ENCODE assay signal across 8 cellular contexts in the genomic region with DNA sequence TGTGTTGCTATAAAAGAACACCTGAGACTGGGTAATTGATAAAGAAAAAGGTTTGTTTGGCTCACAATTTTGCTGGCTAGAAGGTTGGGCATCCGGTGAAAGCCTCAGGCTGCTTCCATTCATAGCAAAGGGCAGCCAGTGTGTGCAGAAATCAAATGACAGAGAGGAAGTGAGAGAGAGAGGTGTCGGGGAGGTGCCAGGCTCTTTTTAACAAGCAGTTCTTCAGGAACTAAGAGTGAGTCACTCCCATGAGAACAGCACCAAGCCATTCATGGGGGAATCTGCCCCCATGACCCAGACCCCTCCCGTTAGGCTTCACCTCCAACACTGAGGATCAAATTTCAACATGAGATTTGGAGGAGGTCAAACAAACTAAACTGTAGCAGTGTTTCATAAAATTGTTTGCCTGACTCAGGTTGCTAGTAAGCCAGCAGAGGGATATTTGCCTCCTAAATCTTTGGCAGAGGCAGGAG. TPM values are rescaled to one million over a fixed set of nuclear protein-coding genes. Genes with fewer than 3 reads are reported as not detected.
A peak's percentile ranks its signal among the peaks of the same experiment; 100 is the strongest.
DNase-seq lines count a peak whose midpoint lies in the region; ATAC-seq and TF ChIP-seq lines count a peak whose summit lies in the region.

No MANE protein-coding gene starts in this region.

- no peaks in the 10 kb centered on the region for H3K9me2 ChIP-seq in OCI-LY7 (ENCODE audit: insufficient read depth, low read length)

- no peak overlapping the region; the same call in 1 of the 2 replicates for H2AFZ ChIP-seq in OCI-LY7 (ENCODE audit: low read length)

- H4K20me1 ChIP-seq in OCI-LY7 (ENCODE audit: insufficient read depth, low read length) = no peaks in the 10 kb centered on the region

- peak; percentile 70 for DNase-seq in CD14-positive monocyte (ENCODE audit: low spot score)
- peak; percentile 77 for DNase-seq in OCI-LY7 (ENCODE audit: low spot score)
- DNase-seq in central memory CD8-positive, alpha-beta T cell (ENCODE audit: low spot score in 2 of 2) = no peak
- DNase-seq in omental fat pad (ENCODE audit: low spot score) = no peak
- no peak for DNase-seq in epidermal melanocyte (ENCODE audit: insufficient read length, low spot score)
- no peak for DNase-seq in GDM1 (lab: John Stamatoyannopoulos, UW)

- intact Hi-C loops in CD14-positive monocyte (cut with micrococcal nuclease) (no loop called here), OCI-LY7 (cut with micrococcal nuclease; ENCODE audit: unreplicated experiment) (no loop called here)

- no peak overlapping the region for H3K4me3 Mint-ChIP-seq in CD14-positive monocyte
- H3K4me3 Mint-ChIP-seq in central memory CD8-positive, alpha-beta T cell = peak overlapping the region; percentile 14

- H3K79me2 ChIP-seq in OCI-LY7 (ENCODE audit: insufficient read depth, low read depth, low read length) = no peaks in the 10 kb centered on the region

- ATAC-seq in GM21825 (IDR thresholded peaks at IDR 0.05; ENCODE audit: unreplicated experiment) (peak; percentile 26), omental fat pad (ENCODE audit: low FRiP score) (peak; percentile 92), GM19351 (IDR thresholded peaks at IDR 0.05; ENCODE audit: unreplicated experiment) (no peak)
- ATAC-seq in central memory CD8-positive, alpha-beta T cell (replicated peaks; ENCODE audit: extremely low read depth, poor library complexity, severe bottlenecking) = peak; percentile 78

- peaks cover 0 to 2% (median 0%) of the 10 kb centered on the region in 7 donors for H3K9me3 Mint-ChIP-seq in CD14-positive monocyte
- H3K9me3 Mint-ChIP-seq in central memory CD8-positive, alpha-beta T cell = no peaks in the 10 kb centered on the region

- peaks cover 0 to 4% (median 2%) of the 10 kb centered on the region in 3 donors for H3K27me3 Mint-ChIP-seq in CD14-positive monocyte (ENCODE audit: low read depth in 3 of 3)
- H3K27me3 Mint-ChIP-seq in central memory CD8-positive, alpha-beta T cell = no peaks in the 10 kb centered on the region

- H3K4me3 ChIP-seq in OCI-LY7 (ENCODE audit: low read depth, low read length, poor library complexity, severe bottlenecking) = peak overlapping the region; percentile 10

- H3K27ac Mint-ChIP-seq in CD14-positive monocyte = peak overlapping the region in 6 of 7 donors; percentile 34 to 87 (median 81)
- peak overlapping the region; percentile 74 for H3K27ac Mint-ChIP-seq in central memory CD8-positive, alpha-beta T cell (ENCODE audit: low read depth)

- BruUV-seq in OCI-LY7 (replicated peaks; lab: Mats Ljungman, UMichigan) = no TSS peak

- H3K4me1 Mint-ChIP-seq in CD14-positive monocyte = peaks cover 41% of the 10 kb centered on the region
- H3K4me1 Mint-ChIP-seq in central memory CD8-positive, alpha-beta T cell = peaks cover 54% of the 10 kb centered on the region

- peak overlapping the region; percentile 19 for H3K27ac ChIP-seq in OCI-LY7 (ENCODE audit: low read depth, low read length, poor library complexity, severe bottlenecking)

- no peaks in the 10 kb centered on the region for H3K36me3 ChIP-seq in OCI-LY7 (ENCODE audit: insufficient read depth, low read length)

- peaks cover 65% of the 10 kb centered on the region for H3K4me1 ChIP-seq in OCI-LY7 (ENCODE audit: insufficient read depth, low read length, poor library complexity, severe bottlenecking)

- H3K4me2 ChIP-seq in OCI-LY7 (ENCODE audit: low read length) = peak overlapping the region; percentile 59

- POLR2A ChIA-PET in OCI-LY7 (lab: Charles Lee) = interaction anchor here (1.8 kb wide), 1 partner anchor 27 kb away, joined by 4 read pairs; no protein-coding TSS in a partner anchor

- CTCF ChIA-PET in OCI-LY7 (lab: Charles Lee; ENCODE audit: unreplicated experiment) = no interaction called here

- H3K9me3 ChIP-seq in OCI-LY7 (ENCODE audit: low read length) = no peaks in the 10 kb centered on the region

- H3K36me3 Mint-ChIP-seq in CD14-positive monocyte = peaks cover 58% of the 10 kb centered on the region in 2 donors
- peaks cover 34% of the 10 kb centered on the region for H3K36me3 Mint-ChIP-seq in central memory CD8-positive, alpha-beta T cell (ENCODE audit: insufficient read depth)

- TF ChIP-seq CTCF in CD14-positive monocyte (IDR thresholded peaks at IDR 0.05) (no peak), OCI-LY7 (conservative IDR thresholded peaks at IDR 0.05; ENCODE audit: low read length) (no peak), omental fat pad (IDR thresholded peaks at IDR 0.05) (no peak)

RNA-seq across cellular contexts. Expression of gene PARP15, which starts 4.5 kb away (rescaled TPM):
- under 1 TPM; 0.23 to 0.28 TPM for polyA plus RNA-seq in CD14-positive monocyte
- total RNA-seq in OCI-LY7 (2014; rRNA removed; shearing (Covaris generic)) = 3.3 and 3.4 TPM in 2 replicates
- 0.70 and 0.81 TPM in 2 replicates for total RNA-seq in OCI-LY7 (2022)
- total RNA-seq in omental fat pad = 1 to 10 TPM; 3.3 to 6.8 (median 4.2) TPM

RNA-seq across cellular contexts. Expression of gene DTX3L, which starts 8.8 kb away (rescaled TPM):
- polyA plus RNA-seq in CD14-positive monocyte = 10 to 100 TPM; 17.7 to 29.0 TPM
- 1.5 and 2.2 TPM in 2 replicates for total RNA-seq in OCI-LY7 (2014; rRNA removed; shearing (Covaris generic))
- 0.94 and 1.3 TPM in 2 replicates for total RNA-seq in OCI-LY7 (2022)
- 10 to 100 TPM; 24.0 to 60.2 (median 38.0) TPM for total RNA-seq in omental fat pad

RNA-seq across cellular contexts. Expression of gene PARP9, which starts 8.9 kb away (rescaled TPM):
- polyA plus RNA-seq in CD14-positive monocyte = 10 to 100 TPM; 31.4 to 43.3 TPM
- 1.4 TPM in 2 replicates for total RNA-seq in OCI-LY7 (2014; rRNA removed; shearing (Covaris generic))
- total RNA-seq in OCI-LY7 (2022) (0.57 and 0.65 TPM in 2 replicates), omental fat pad (10 to 100 TPM; 19.0 to 84.0 (median 26.1) TPM)

RNA-seq across cellular contexts. Expression of gene KPNA1, which starts 58.2 kb away (rescaled TPM):
- polyA plus RNA-seq in CD14-positive monocyte = 10 to 100 TPM; 38.5 to 41.2 TPM
- 20.0 and 24.6 TPM in 2 replicates for total RNA-seq in OCI-LY7 (2014; rRNA removed; shearing (Covaris generic))
- 73.1 and 77.5 TPM in 2 replicates for total RNA-seq in OCI-LY7 (2022)
- total RNA-seq in omental fat pad = 10 to 100 TPM; 31.1 to 60.8 (median 46.7) TPM

Comparison
In these comparisons a context has a peak if more than half of its experiments do, and no peak if none do; other contexts are left out.
1. DNase-seq: peak in CD14-positive monocyte (single experiment) and OCI-LY7 (single experiment); none in central memory CD8-positive, alpha-beta T cell (0 of 2), omental fat pad (single experiment), epidermal melanocyte (single experiment) and GDM1 (single experiment).
2. RNA of gene DTX3L, which starts 8.8 kb away (total RNA-seq): 24.0 to 60.2 TPM in omental fat pad; 0.94 to 2.2 TPM in OCI-LY7; every median in the first group is over 4 times any median in the second.
3. RNA of gene PARP9, which starts 8.9 kb away (total RNA-seq): 19.0 to 84.0 TPM in omental fat pad; 0.57 to 1.4 TPM in OCI-LY7; every median in the first group is over 4 times any median in the second.